In genomic region chr1:22150923-22151322, GRCh38 we compare ENCODE assay signal across 6 cellular contexts. TPM values are rescaled to one million over a fixed set of nuclear protein-coding genes. Genes with fewer than 3 reads are reported as not detected.
"Had no signal": no experiment of that assay in that cellular context is flagged by ENCODE, and none has a peak within 500 bp of the region (broad histone marks: within the 10 kb centered on the region; RNA-seq: fewer than 3 reads in every experiment).

No MANE protein-coding gene starts in this region.

- ATAC-seq: HCT116 had no signal

- DNase-seq: GM23248, GOT3, H7, IMR-90 had no signal

- H3K9me3 ChIP-seq: HAP-1 had no signal

- H3K4me3 ChIP-seq: GM23248, HAP-1 had no signal

- H2AFZ ChIP-seq: GM23248 had no signal

- H3K4me1 ChIP-seq: HAP-1 had no signal

- H3K36me3 ChIP-seq: HAP-1 had no signal

- H3K27ac ChIP-seq: GM23248 had no signal

- H3K9ac ChIP-seq: GM23248 had no signal

RNA-seq across cellular contexts. Expression of gene WNT4, which starts 8.0 kb away (rescaled TPM):
- total RNA-seq: IMR-90 had no signal
- polyA plus RNA-seq: IMR-90 had no signal
